ENCODE assay signal across 12 cellular contexts in the genomic region with DNA sequence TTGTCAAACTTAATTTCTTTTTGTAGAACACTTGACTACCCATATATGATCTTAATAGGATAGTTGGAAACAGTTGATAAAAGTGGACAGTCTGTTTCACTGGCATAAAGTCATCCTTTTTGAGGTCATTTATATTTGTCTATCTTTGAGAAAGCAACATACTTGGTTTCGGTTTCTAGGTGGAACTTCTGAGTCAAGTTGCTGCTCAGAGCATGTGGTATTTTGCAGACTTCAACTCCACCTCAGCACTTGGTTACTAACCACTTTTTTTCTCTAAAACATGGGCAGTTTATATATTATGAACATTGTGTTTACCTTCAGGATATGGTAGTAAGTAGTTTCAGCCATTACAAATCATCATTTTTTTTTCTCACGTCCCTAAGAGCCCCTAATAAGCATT.
DNase-seq lines count a peak whose midpoint lies in the region; ATAC-seq and TF ChIP-seq lines count a peak whose summit lies in the region.
"Had no signal": no experiment of that assay in that cellular context is flagged by ENCODE, and none has a peak within 500 bp of the region (broad histone marks: within the 10 kb centered on the region; RNA-seq: fewer than 3 reads in every experiment).

No MANE protein-coding gene starts in this region.

- peaks cover 4 to 5% of the 10 kb centered on the region in 2 donors for H3K9me3 Mint-ChIP-seq in stimulated activated naive B cell treated with anti-CD40 and anti-IgM and Interleukin-4, amounts not matched to agents 10 μg/mL and 1 μg/mL and 100 μg/mL, for 72 hours
- H3K9me3 Mint-ChIP-seq in activated naive CD8-positive, alpha-beta T cell treated with anti-CD3 and anti-CD28 coated beads for 36 hours: peaks cover 8% of the 10 kb centered on the region

- H3K4me3 Mint-ChIP-seq in stimulated activated naive B cell treated with anti-CD40 and anti-IgM and Interleukin-4, amounts not matched to agents 10 μg/mL and 1 μg/mL and 100 μg/mL, for 72 hours: no peak overlapping the region
- no peak overlapping the region for H3K4me3 Mint-ChIP-seq in activated naive CD8-positive, alpha-beta T cell treated with anti-CD3 and anti-CD28 coated beads for 36 hours
- H3K4me3 Mint-ChIP-seq: activated T-helper 1 cell treated with anti-CD3 and anti-CD28 coated beads, Interleukin-12 subunit alpha, Interleukin-12 subunit beta, Interleukin-2, Interleukin-4 antibody, amounts not matched to agents 30 ng/mL and 10 ng/mL and 1 ng/mL, durations not matched to agents 14 hours and 24 hours and 36 hours had no signal

- TF ChIP-seq CTCF in GM13977 (IDR thresholded peaks at IDR 0.05; ENCODE audit: extremely low read depth, insufficient read depth, missing control alignments): no peak

- H3K27ac Mint-ChIP-seq in stimulated activated naive B cell treated with anti-CD40 and anti-IgM and Interleukin-4, amounts not matched to agents 10 μg/mL and 1 μg/mL and 100 μg/mL, for 72 hours: no peak overlapping the region
- no peak overlapping the region for H3K27ac Mint-ChIP-seq in activated naive CD8-positive, alpha-beta T cell treated with anti-CD3 and anti-CD28 coated beads for 36 hours
- H3K27ac Mint-ChIP-seq: activated T-helper 1 cell treated with anti-CD3 and anti-CD28 coated beads, Interleukin-12 subunit alpha, Interleukin-12 subunit beta, Interleukin-2, Interleukin-4 antibody, amounts not matched to agents 30 ng/mL and 10 ng/mL and 1 ng/mL, durations not matched to agents 14 hours and 24 hours and 36 hours had no signal

- in situ Hi-C loops in GM13977 (cut with MboI; ENCODE audit: low pct_unique_long_range_greater_than_20kb, low sequenced_read_pairs, unreplicated experiment): no loop called here

- ATAC-seq in GM21447 (IDR thresholded peaks at IDR 0.05; ENCODE audit: unreplicated experiment) (peak; percentile 67), HG03066 (IDR thresholded peaks at IDR 0.05; ENCODE audit: low read depth, unreplicated experiment) (peak; percentile 86)
- ATAC-seq in stimulated activated naive B cell treated with anti-CD40 and anti-IgM and Interleukin-4, amounts not matched to agents 10 μg/mL and 1 μg/mL and 100 μg/mL, for 72 hours (replicated peaks): no peak
- ATAC-seq: PC-3 had no signal

- no peaks in the 10 kb centered on the region for H3K27me3 Mint-ChIP-seq in stimulated activated naive B cell treated with anti-CD40 and anti-IgM and Interleukin-4, amounts not matched to agents 10 μg/mL and 1 μg/mL and 100 μg/mL, for 72 hours
- H3K27me3 Mint-ChIP-seq in activated naive CD8-positive, alpha-beta T cell treated with anti-CD3 and anti-CD28 coated beads for 36 hours: no peaks in the 10 kb centered on the region

- no peaks in the 10 kb centered on the region for H3K36me3 Mint-ChIP-seq in stimulated activated naive B cell treated with anti-CD40 and anti-IgM and Interleukin-4, amounts not matched to agents 10 μg/mL and 1 μg/mL and 100 μg/mL, for 72 hours
- H3K36me3 Mint-ChIP-seq in activated naive CD8-positive, alpha-beta T cell treated with anti-CD3 and anti-CD28 coated beads for 36 hours: no peaks in the 10 kb centered on the region

- DNase-seq in GM13977 (ENCODE audit: low spot score): peak; percentile 44
- peak; percentile 74 for DNase-seq in OCI-M1 (lab: John Stamatoyannopoulos, UW)
- no peak for DNase-seq in stimulated activated naive B cell treated with anti-CD40 and anti-IgM and Interleukin-4, amounts not matched to agents 10 μg/mL and 1 μg/mL and 100 μg/mL, for 72 hours
- DNase-seq in stimulated activated naive CD4-positive, alpha-beta T cell treated with Interleukin-2 at 50 U/mL for 16 hours (lab: John Stamatoyannopoulos, UW): no peak
- DNase-seq in RKO (ENCODE audit: low spot score): no peak
- no peak for DNase-seq in activated naive CD8-positive, alpha-beta T cell treated with anti-CD3 and anti-CD28 coated beads for 36 hours
- DNase-seq: activated CD4-positive, alpha-beta T cell treated with anti-CD3 and anti-CD28 coated beads for 1 hour; foreskin keratinocyte; PC-3 had no signal

- no peaks in the 10 kb centered on the region for H3K4me1 Mint-ChIP-seq in stimulated activated naive B cell treated with anti-CD40 and anti-IgM and Interleukin-4, amounts not matched to agents 10 μg/mL and 1 μg/mL and 100 μg/mL, for 72 hours
- H3K4me1 Mint-ChIP-seq in activated naive CD8-positive, alpha-beta T cell treated with anti-CD3 and anti-CD28 coated beads for 36 hours: no peaks in the 10 kb centered on the region

Comparison
In these comparisons a context has a peak if more than half of its experiments do, and no peak if none do; other contexts are left out.
1. DNase-seq: peak in GM13977 (single experiment) and OCI-M1 (single experiment); none in stimulated activated naive B cell treated with anti-CD40 and anti-IgM and Interleukin-4, amounts not matched to agents 10 μg/mL and 1 μg/mL and 100 μg/mL, for 72 hours (single experiment), stimulated activated naive CD4-positive, alpha-beta T cell treated with Interleukin-2 at 50 U/mL for 16 hours (single experiment), RKO (single experiment) and activated naive CD8-positive, alpha-beta T cell treated with anti-CD3 and anti-CD28 coated beads for 36 hours (single experiment).
2. ATAC-seq: peak in GM21447 (single experiment) and HG03066 (single experiment); none in stimulated activated naive B cell treated with anti-CD40 and anti-IgM and Interleukin-4, amounts not matched to agents 10 μg/mL and 1 μg/mL and 100 μg/mL, for 72 hours (0 of 2).